28 cellular contexts compared by ENCODE assay signal in genomic region chr5:175363300-175363699, GRCh38.
"Had no signal": no experiment of that assay in that cellular context is flagged by ENCODE, and none has a peak within 500 bp of the region (broad histone marks: within the 10 kb centered on the region; RNA-seq: fewer than 3 reads in every experiment).

No MANE protein-coding gene starts in this region.

- H3K4me1 ChIP-seq: adrenal gland, body of pancreas, colonic mucosa, esophagus squamous epithelium, gastroesophageal sphincter, heart left ventricle had no signal

- H3K36me3 ChIP-seq: adrenal gland, colonic mucosa, esophagus squamous epithelium, gastroesophageal sphincter, heart left ventricle, WERI-Rb-1 had no signal

- H3K9me3 ChIP-seq: adrenal gland, body of pancreas, colonic mucosa, esophagus squamous epithelium, gastroesophageal sphincter, heart left ventricle had no signal

- H3K4me3 ChIP-seq: adrenal gland, body of pancreas, colonic mucosa, esophagus squamous epithelium, gastroesophageal sphincter, heart left ventricle had no signal

- H3K27me3 ChIP-seq: adrenal gland, body of pancreas, colonic mucosa had no signal

- H3K27ac ChIP-seq: adrenal gland, body of pancreas, colonic mucosa, epithelial cell of prostate, esophagus squamous epithelium, gastroesophageal sphincter, heart left ventricle, WERI-Rb-1 had no signal

- DNase-seq: activated B cell treated with CpG ODN at 0.5 μM for 24 hours; activated CD4-positive, alpha-beta T cell treated with anti-CD3 and anti-CD28 coated beads for 48 hours; activated CD4-positive, alpha-beta T cell treated with anti-CD3 and anti-CD28 coated beads, Interleukin-2, amount 50 U/mL, for 1 hour; activated CD4-positive, alpha-beta T cell treated with anti-CD3 and anti-CD28 coated beads, Interleukin-2, amount 50 U/mL, for 48 hours; activated CD8-positive, alpha-beta memory T cell treated with anti-CD3 and anti-CD28 coated beads for 24 hours; activated CD8-positive, alpha-beta T cell treated with anti-CD3 and anti-CD28 coated beads for 36 hours; activated effector memory CD4-positive, alpha-beta T cell treated with Interleukin-2 at 50 U/mL for 16 hours; activated gamma-delta T cell treated with Interleukin-2 at 50 U/mL for 16 hours; activated naive CD4-positive, alpha-beta T cell treated with Interleukin-2 at 50 U/mL for 16 hours; activated naive CD8-positive, alpha-beta T cell treated with anti-CD3 and anti-CD28 coated beads for 36 hours; activated naive CD8-positive, alpha-beta T cell treated with anti-CD3 and anti-CD28 coated beads, Interleukin-2, amount 50 U/mL, for 24 hours; activated T-cell treated with anti-CD3 and anti-CD28 coated beads, Interleukin-2, amount 50 U/mL, for 4 hours; adrenal gland; amygdala; aorta; body of pancreas; central memory CD4-positive, alpha-beta T cell; cerebellar nuclear complex; colonic mucosa; effector CD8-positive, alpha-beta T cell; esophagus squamous epithelium; foreskin melanocyte; heart left ventricle; T-helper 17 cell; T1000; WERI-Rb-1 had no signal
